Comparison of ENCODE assay signal across 22 cellular contexts in genomic region chr16:69852815-69853214, GRCh38.
"Had no signal": no experiment of that assay in that cellular context is flagged by ENCODE, and none has a peak within 500 bp of the region (broad histone marks: within the 10 kb centered on the region; RNA-seq: fewer than 3 reads in every experiment).

No MANE protein-coding gene starts in this region.

- H3K27me3 ChIP-seq: body of pancreas, pancreas, right lobe of liver, testis, vagina had no signal

- H3K9me3 ChIP-seq: body of pancreas, pancreas, right lobe of liver, testis, vagina had no signal

- H3K9me3 Mint-ChIP-seq: activated naive CD8-positive, alpha-beta T cell treated with anti-CD3 and anti-CD28 coated beads, Interleukin-2, amount 50 U/mL, for 24 hours; central memory CD8-positive, alpha-beta T cell; nephron progenitor cell; stimulated activated naive CD8-positive, alpha-beta T cell treated with anti-CD3 and anti-CD28 coated beads, Interleukin-15, amount 100 ng/mL, for 72 hours; type B pancreatic cell had no signal

- H3K36me3 ChIP-seq: pancreas, right lobe of liver, vagina had no signal

- H3K27ac Mint-ChIP-seq: activated naive CD8-positive, alpha-beta T cell treated with anti-CD3 and anti-CD28 coated beads, Interleukin-2, amount 50 U/mL, for 24 hours; type B pancreatic cell had no signal

- H3K4me3 ChIP-seq: body of pancreas, coronary artery, pancreas, right lobe of liver, skin epidermis, testis, vagina had no signal

- DNase-seq: activated effector memory CD4-positive, alpha-beta T cell treated with anti-CD3 and anti-CD28 coated beads, Interleukin-2, amount 50 U/mL, for 16 hours; activated naive CD4-positive, alpha-beta T cell treated with anti-CD3 and anti-CD28 coated beads, Interleukin-2, amount 50 U/mL, for 16 hours; activated naive CD8-positive, alpha-beta T cell treated with anti-CD3 and anti-CD28 coated beads, Interleukin-2, amount 50 U/mL, for 24 hours; activated T-cell treated with anti-CD3 and anti-CD28 coated beads, Interleukin-2, amount 50 U/mL, for 48 hours; body of pancreas; erythroblast; foreskin fibroblast; left ventricle myocardium superior; mammary epithelial cell; nephron progenitor cell; pancreas; right lobe of liver; stimulated activated CD4-positive, alpha-beta T cell treated with anti-CD3 and anti-CD28 coated beads, Interleukin-1b, Interleukin-23, amount 100 ng/mL, for 48 hours; stimulated activated naive CD8-positive, alpha-beta T cell treated with anti-CD3 and anti-CD28 coated beads, Interleukin-15, amount 100 ng/mL, for 72 hours; T-helper 1 cell; testis had no signal

- H3K4me3 Mint-ChIP-seq: activated naive CD8-positive, alpha-beta T cell treated with anti-CD3 and anti-CD28 coated beads, Interleukin-2, amount 50 U/mL, for 24 hours; central memory CD8-positive, alpha-beta T cell; nephron progenitor cell; stimulated activated naive CD8-positive, alpha-beta T cell treated with anti-CD3 and anti-CD28 coated beads, Interleukin-15, amount 100 ng/mL, for 72 hours; type B pancreatic cell had no signal

- H3K4me1 ChIP-seq: right lobe of liver had no signal

- H3K27me3 Mint-ChIP-seq: activated naive CD8-positive, alpha-beta T cell treated with anti-CD3 and anti-CD28 coated beads, Interleukin-2, amount 50 U/mL, for 24 hours; central memory CD8-positive, alpha-beta T cell; stimulated activated naive CD8-positive, alpha-beta T cell treated with anti-CD3 and anti-CD28 coated beads, Interleukin-15, amount 100 ng/mL, for 72 hours; type B pancreatic cell had no signal

- H3K27ac ChIP-seq: body of pancreas, coronary artery, pancreas, right lobe of liver, skin epidermis, vagina had no signal

- FAIRE-seq: pancreas, TTC549 had no signal
